In the genomic region with DNA sequence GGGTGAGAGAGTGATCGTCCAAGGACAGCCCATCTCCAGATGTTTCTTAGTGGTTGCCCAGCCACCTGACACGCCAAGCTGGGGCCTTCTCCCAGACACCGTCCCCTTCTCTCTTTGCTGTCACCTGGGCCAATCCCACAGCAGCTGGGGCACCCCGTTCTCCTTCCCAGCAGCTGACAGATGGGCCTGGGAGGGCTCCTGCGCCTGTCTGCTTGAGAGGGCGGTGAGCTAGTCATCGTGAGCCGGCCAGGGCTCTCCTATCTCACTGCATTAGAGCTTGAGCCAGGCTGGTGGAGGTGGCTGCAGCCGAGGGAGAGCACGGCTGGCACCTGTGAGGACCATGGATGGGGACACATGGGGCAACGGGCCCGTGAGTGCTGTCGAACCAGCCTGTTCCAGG, we compare ENCODE assay signal across 1 cellular context.
TF ChIP-seq lines count a peak whose summit lies in the region.

No MANE protein-coding gene starts in this region.

TF ChIP-seq in HepG2, 621 proteins besides CTCF, POLR2A, EP300 and RAD21:
- TF ChIP-seq ZFP62 (CRISPR knock-in tag; IDR thresholded peaks at IDR 0.05) (no peak), ZNF382 (CRISPR knock-in tag; IDR thresholded peaks at IDR 0.05; ENCODE audit: borderline replicate concordance) (no peak), PHB2 (IDR thresholded peaks at IDR 0.05; ENCODE audit: partially characterized antibody) (no peak), ELK4 (CRISPR knock-in tag; IDR thresholded peaks at IDR 0.05; ENCODE audit: borderline replicate concordance) (no peak), ZNF788 (CRISPR knock-in tag; IDR thresholded peaks at IDR 0.05; ENCODE audit: borderline replicate concordance) (no peak), SIX1 (CRISPR knock-in tag; IDR thresholded peaks at IDR 0.05; ENCODE audit: borderline replicate concordance) (no peak), ZBTB3 (CRISPR knock-in tag; IDR thresholded peaks at IDR 0.05; ENCODE audit: borderline replicate concordance, low read depth) (no peak), ZNF883 (CRISPR knock-in tag; IDR thresholded peaks at IDR 0.05; ENCODE audit: not compliant biosample characterization) (no peak), RBM22 (optimal IDR thresholded peaks at IDR 0.05; ENCODE audit: low read length) (no peak), HNRNPUL1 (IDR thresholded peaks at IDR 0.05; ENCODE audit: low read depth, low read length) (no peak)
- TF ChIP-seq, protein P1, sequence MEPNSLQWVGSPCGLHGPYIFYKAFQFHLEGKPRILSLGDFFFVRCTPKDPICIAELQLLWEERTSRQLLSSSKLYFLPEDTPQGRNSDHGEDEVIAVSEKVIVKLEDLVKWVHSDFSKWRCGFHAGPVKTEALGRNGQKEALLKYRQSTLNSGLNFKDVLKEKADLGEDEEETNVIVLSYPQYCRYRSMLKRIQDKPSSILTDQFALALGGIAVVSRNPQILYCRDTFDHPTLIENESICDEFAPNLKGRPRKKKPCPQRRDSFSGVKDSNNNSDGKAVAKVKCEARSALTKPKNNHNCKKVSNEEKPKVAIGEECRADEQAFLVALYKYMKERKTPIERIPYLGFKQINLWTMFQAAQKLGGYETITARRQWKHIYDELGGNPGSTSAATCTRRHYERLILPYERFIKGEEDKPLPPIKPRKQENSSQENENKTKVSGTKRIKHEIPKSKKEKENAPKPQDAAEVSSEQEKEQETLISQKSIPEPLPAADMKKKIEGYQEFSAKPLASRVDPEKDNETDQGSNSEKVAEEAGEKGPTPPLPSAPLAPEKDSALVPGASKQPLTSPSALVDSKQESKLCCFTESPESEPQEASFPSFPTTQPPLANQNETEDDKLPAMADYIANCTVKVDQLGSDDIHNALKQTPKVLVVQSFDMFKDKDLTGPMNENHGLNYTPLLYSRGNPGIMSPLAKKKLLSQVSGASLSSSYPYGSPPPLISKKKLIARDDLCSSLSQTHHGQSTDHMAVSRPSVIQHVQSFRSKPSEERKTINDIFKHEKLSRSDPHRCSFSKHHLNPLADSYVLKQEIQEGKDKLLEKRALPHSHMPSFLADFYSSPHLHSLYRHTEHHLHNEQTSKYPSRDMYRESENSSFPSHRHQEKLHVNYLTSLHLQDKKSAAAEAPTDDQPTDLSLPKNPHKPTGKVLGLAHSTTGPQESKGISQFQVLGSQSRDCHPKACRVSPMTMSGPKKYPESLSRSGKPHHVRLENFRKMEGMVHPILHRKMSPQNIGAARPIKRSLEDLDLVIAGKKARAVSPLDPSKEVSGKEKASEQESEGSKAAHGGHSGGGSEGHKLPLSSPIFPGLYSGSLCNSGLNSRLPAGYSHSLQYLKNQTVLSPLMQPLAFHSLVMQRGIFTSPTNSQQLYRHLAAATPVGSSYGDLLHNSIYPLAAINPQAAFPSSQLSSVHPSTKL (CRISPR knock-in tag; IDR thresholded peaks at IDR 0.05), result no peak
TF ChIP-seq in HepG2: peak in this region for 0.
